ENCODE assay signal across 1 cellular context in genomic region chr6:28923318-28924102, GRCh38.
TF ChIP-seq lines count a peak whose summit lies in the region.

TRIM27 (minus strand) TSS chr6:28923985; CDS start chr6:28923632, 353 bp downstream.

TF ChIP-seq in HCT116, 20 proteins besides CTCF, POLR2A, EP300 and RAD21:
- TF ChIP-seq TCF7L2 (IDR thresholded peaks at IDR 0.05; ENCODE audit: borderline replicate concordance, extremely low read depth, insufficient read depth, insufficient read length) (no peak), ZFX (IDR thresholded peaks at IDR 0.05) (peak; percentile 89), ZNF274 (IDR thresholded peaks at IDR 0.05; ENCODE audit: low read depth, low read length) (no peak), EGR1 (IDR thresholded peaks at IDR 0.05; ENCODE audit: low read depth) (peak; percentile 80), FOSL1 (IDR thresholded peaks at IDR 0.05; ENCODE audit: low read depth) (no peak), CBX3 (IDR thresholded peaks at IDR 0.05; ENCODE audit: low read depth) (peak; percentile 78), ELF1 (IDR thresholded peaks at IDR 0.05; ENCODE audit: borderline replicate concordance, low read depth) (no peak; the same call in 1 of the 2 replicates), SIN3A (IDR thresholded peaks at IDR 0.05; ENCODE audit: low read depth) (peak; percentile 97), REST (IDR thresholded peaks at IDR 0.05; ENCODE audit: low read depth) (no peak), SP1 (IDR thresholded peaks at IDR 0.05; ENCODE audit: low read depth) (peak; percentile 67), YY1 (IDR thresholded peaks at IDR 0.05; ENCODE audit: extremely low read depth, insufficient replicate concordance, low read depth, low read length) (peak; percentile 5), CEBPB (IDR thresholded peaks at IDR 0.05; ENCODE audit: low read depth) (no peak), POLR2AphosphoS5 (IDR thresholded peaks at IDR 0.05; ENCODE audit: low read depth, low read length) (peak; percentile 98), EZH2phosphoT487 (IDR thresholded peaks at IDR 0.05; ENCODE audit: borderline replicate concordance) (no peak), EZH2 (IDR thresholded peaks at IDR 0.05) (no peak), SRF (IDR thresholded peaks at IDR 0.05; ENCODE audit: low read depth) (no peak), ATF3 (IDR thresholded peaks at IDR 0.05) (no peak), JUND (IDR thresholded peaks at IDR 0.05) (no peak; the same call in 1 of the 2 replicates)
- TF ChIP-seq, protein P1, sequence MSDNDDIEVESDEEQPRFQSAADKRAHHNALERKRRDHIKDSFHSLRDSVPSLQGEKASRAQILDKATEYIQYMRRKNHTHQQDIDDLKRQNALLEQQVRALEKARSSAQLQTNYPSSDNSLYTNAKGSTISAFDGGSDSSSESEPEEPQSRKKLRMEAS (IDR thresholded peaks at IDR 0.05) = peak; percentile 89
- TF ChIP-seq, protein P2, sequence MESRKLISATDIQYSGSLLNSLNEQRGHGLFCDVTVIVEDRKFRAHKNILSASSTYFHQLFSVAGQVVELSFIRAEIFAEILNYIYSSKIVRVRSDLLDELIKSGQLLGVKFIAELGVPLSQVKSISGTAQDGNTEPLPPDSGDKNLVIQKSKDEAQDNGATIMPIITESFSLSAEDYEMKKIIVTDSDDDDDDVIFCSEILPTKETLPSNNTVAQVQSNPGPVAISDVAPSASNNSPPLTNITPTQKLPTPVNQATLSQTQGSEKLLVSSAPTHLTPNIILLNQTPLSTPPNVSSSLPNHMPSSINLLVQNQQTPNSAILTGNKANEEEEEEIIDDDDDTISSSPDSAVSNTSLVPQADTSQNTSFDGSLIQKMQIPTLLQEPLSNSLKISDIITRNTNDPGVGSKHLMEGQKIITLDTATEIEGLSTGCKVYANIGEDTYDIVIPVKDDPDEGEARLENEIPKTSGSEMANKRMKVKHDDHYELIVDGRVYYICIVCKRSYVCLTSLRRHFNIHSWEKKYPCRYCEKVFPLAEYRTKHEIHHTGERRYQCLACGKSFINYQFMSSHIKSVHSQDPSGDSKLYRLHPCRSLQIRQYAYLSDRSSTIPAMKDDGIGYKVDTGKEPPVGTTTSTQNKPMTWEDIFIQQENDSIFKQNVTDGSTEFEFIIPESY (IDR thresholded peaks at IDR 0.05; ENCODE audit: extremely low read depth, insufficient replicate concordance, low read length) = peak; percentile 40
